Comparison of ENCODE assay signal across 17 cellular contexts in the genomic region with DNA sequence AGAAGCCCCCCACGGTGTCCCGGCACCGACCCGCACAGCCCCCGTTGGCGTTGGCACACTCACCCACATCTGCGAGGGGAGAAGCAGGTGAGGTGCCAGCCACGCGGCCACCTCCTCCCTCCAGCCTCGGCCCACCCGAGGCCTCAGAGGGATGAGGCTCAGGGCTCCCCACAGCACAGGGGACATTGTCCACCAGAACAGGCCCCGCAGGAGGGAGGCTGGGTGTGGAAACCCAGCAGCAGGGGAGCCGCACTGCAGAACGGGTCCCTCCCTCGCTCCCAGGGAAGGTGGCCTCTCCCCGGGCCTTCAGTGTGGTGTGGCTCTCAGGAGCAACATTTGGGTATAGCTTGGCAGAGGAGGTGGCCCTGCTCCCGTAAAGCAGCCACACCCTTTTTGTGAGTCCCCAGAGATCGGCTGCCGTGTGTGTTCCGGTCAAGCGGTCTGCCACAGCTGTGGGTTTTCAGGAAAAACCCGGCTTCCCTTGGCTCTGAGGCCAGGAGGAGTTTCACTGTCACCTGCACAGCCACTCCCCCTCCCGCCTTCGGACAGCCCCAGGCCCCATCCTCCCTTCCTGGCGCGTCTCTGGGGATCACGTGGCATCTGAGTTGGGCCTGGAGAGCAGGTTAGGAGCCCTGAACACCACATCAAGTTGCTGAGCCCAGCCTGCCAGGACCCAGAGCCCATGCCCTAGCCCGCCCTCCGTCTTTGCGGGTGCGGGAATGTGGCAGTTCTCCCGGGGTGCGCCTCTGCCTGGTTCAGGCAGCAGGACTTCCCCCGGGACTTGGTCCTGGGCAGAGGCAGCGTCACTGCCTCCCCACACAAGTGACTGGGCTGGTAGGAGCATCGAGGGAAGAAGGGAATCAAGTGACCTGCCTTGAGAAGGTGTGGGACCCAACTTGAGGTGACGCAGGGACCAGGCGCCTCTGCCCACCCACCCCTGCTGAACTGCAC.
DNase-seq lines count a peak whose midpoint lies in the region; TF ChIP-seq lines count a peak whose summit lies in the region.
"Had no signal": no experiment of that assay in that cellular context is flagged by ENCODE, and none has a peak within 500 bp of the region (broad histone marks: within the 10 kb centered on the region; RNA-seq: fewer than 3 reads in every experiment).

No MANE protein-coding gene starts in this region.

- H3K4me1 Mint-ChIP-seq in chondrocyte (ENCODE audit: low read depth), result peaks cover 75% of the 10 kb centered on the region
- H3K4me1 Mint-ChIP-seq in neural progenitor cell, result peaks cover 13% of the 10 kb centered on the region
- H3K4me1 Mint-ChIP-seq: activated CD4-positive, alpha-beta T cell treated with anti-CD3 and anti-CD28 coated beads, Interleukin-2, amount 10 ng/mL, durations not matched to agents 24 days and 14 days; naive B cell; stimulated activated effector memory CD8-positive, alpha-beta T cell treated with anti-CD3 and anti-CD28 coated beads, Interleukin-12 subunit alpha, Interleukin-12 subunit beta, amount 100 ng/mL, for 72 hours; T-helper 17 cell had no signal

- H3K9me3 Mint-ChIP-seq in chondrocyte (ENCODE audit: low read depth), result no peaks in the 10 kb centered on the region
- no peaks in the 10 kb centered on the region for H3K9me3 Mint-ChIP-seq in neural progenitor cell
- H3K9me3 Mint-ChIP-seq: activated CD4-positive, alpha-beta T cell treated with anti-CD3 and anti-CD28 coated beads, Interleukin-2, amount 10 ng/mL, durations not matched to agents 24 days and 14 days; naive B cell; stimulated activated effector memory CD8-positive, alpha-beta T cell treated with anti-CD3 and anti-CD28 coated beads, Interleukin-12 subunit alpha, Interleukin-12 subunit beta, amount 100 ng/mL, for 72 hours had no signal

- TF ChIP-seq POLR2A in NB4 (IDR thresholded peaks at IDR 0.05; ENCODE audit: extremely low read depth, insufficient read length) (no peak), testis (IDR thresholded peaks at IDR 0.05) (no peak)

- H3K4me3 Mint-ChIP-seq in chondrocyte (ENCODE audit: unreplicated experiment), result peak overlapping the region; percentile 27
- H3K4me3 Mint-ChIP-seq in neural progenitor cell, result no peak overlapping the region
- H3K4me3 Mint-ChIP-seq: activated CD4-positive, alpha-beta T cell treated with anti-CD3 and anti-CD28 coated beads, Interleukin-2, amount 10 ng/mL, durations not matched to agents 24 days and 14 days; naive B cell; stimulated activated effector memory CD8-positive, alpha-beta T cell treated with anti-CD3 and anti-CD28 coated beads, Interleukin-12 subunit alpha, Interleukin-12 subunit beta, amount 100 ng/mL, for 72 hours; T-helper 17 cell had no signal

- peak overlapping the region; percentile 94 for H3K27ac Mint-ChIP-seq in chondrocyte (ENCODE audit: unreplicated experiment)
- no peak overlapping the region for H3K27ac Mint-ChIP-seq in neural progenitor cell
- H3K27ac Mint-ChIP-seq: activated CD4-positive, alpha-beta T cell treated with anti-CD3 and anti-CD28 coated beads, Interleukin-2, amount 10 ng/mL, durations not matched to agents 24 days and 14 days; naive B cell; stimulated activated effector memory CD8-positive, alpha-beta T cell treated with anti-CD3 and anti-CD28 coated beads, Interleukin-12 subunit alpha, Interleukin-12 subunit beta, amount 100 ng/mL, for 72 hours; T-helper 17 cell had no signal

- H3K4me2 ChIP-seq in neural progenitor cell, result no peak overlapping the region

- no peak overlapping the region for H2AFZ ChIP-seq in neural progenitor cell (replicated peaks)

- 77 to 91% methylated on average over 9 to 37 of the region's 38 CpGs for WGBS in testis, 2 donors

- H3K4me3 ChIP-seq in NB4 (ENCODE audit: low read depth, low read length), result no peak overlapping the region
- H3K4me3 ChIP-seq in neural progenitor cell, result no peak overlapping the region
- no peak overlapping the region for H3K4me3 ChIP-seq in testis

- no peak for TF ChIP-seq CTCF in NB4 (IDR thresholded peaks at IDR 0.05; ENCODE audit: low read depth, low read length)
- TF ChIP-seq CTCF in chondrocyte (IDR thresholded peaks at IDR 0.05), result no peak
- TF ChIP-seq CTCF in neural progenitor cell (IDR thresholded peaks at IDR 0.05), result no peak
- TF ChIP-seq CTCF in testis (IDR thresholded peaks at IDR 0.05), result no peak

- no peaks in the 10 kb centered on the region for H3K27me3 Mint-ChIP-seq in chondrocyte (ENCODE audit: low read depth)
- H3K27me3 Mint-ChIP-seq in neural progenitor cell (ENCODE audit: insufficient read depth, low read depth), result peaks cover 2% of the 10 kb centered on the region
- H3K27me3 Mint-ChIP-seq: activated CD4-positive, alpha-beta T cell treated with anti-CD3 and anti-CD28 coated beads, Interleukin-2, amount 10 ng/mL, durations not matched to agents 24 days and 14 days; naive B cell; T-helper 17 cell had no signal

- intact Hi-C loops in testis (cut with DNase I; ENCODE audit: low total_unique reads), result no loop called here

- H3K27ac ChIP-seq in neural progenitor cell (no peak overlapping the region), testis (no peak overlapping the region)

- no peaks in the 10 kb centered on the region for H3F3A ChIP-seq in neural progenitor cell (ENCODE audit: low read depth)

- H3K9ac ChIP-seq in neural progenitor cell, result no peak overlapping the region

- H4K20me1 ChIP-seq in neural progenitor cell (ENCODE audit: low read depth), result peaks cover 58% of the 10 kb centered on the region

- H3K79me2 ChIP-seq in neural progenitor cell (ENCODE audit: low read depth), result no peaks in the 10 kb centered on the region

- H3K36me3 Mint-ChIP-seq in chondrocyte (ENCODE audit: low read depth) (no peaks in the 10 kb centered on the region), neural progenitor cell (no peaks in the 10 kb centered on the region)
- H3K36me3 Mint-ChIP-seq: naive B cell; stimulated activated effector memory CD8-positive, alpha-beta T cell treated with anti-CD3 and anti-CD28 coated beads, Interleukin-12 subunit alpha, Interleukin-12 subunit beta, amount 100 ng/mL, for 72 hours had no signal

- peaks cover 25% of the 10 kb centered on the region for H3K4me1 ChIP-seq in neural progenitor cell
- H3K4me1 ChIP-seq in testis, result peaks cover 40% of the 10 kb centered on the region

- no peaks in the 10 kb centered on the region for H3K9me3 ChIP-seq in neural progenitor cell (ENCODE audit: low read depth)
- no peaks in the 10 kb centered on the region for H3K9me3 ChIP-seq in testis

- H3K36me3 ChIP-seq in neural progenitor cell (no peaks in the 10 kb centered on the region), testis (ENCODE audit: low read depth, missing control alignments) (no peaks in the 10 kb centered on the region)

- peak; percentile 21 for DNase-seq in Daoy (ENCODE audit: low read depth)
- peak; percentile 62 for DNase-seq in NB4 (ENCODE audit: low read depth)
- DNase-seq in chondrocyte (ENCODE audit: low spot score), result no peak
- peak; percentile 28 for DNase-seq in neural progenitor cell (ENCODE audit: low spot score)
- no peak for DNase-seq in testis
- DNase-seq in hippocampal formation (lab: John Stamatoyannopoulos, UW), result no peak
- DNase-seq in foreskin melanocyte, result no peak
- DNase-seq: activated CD4-positive, alpha-beta T cell treated with anti-CD3 and anti-CD28 coated beads, Interleukin-2, amount 10 ng/mL, durations not matched to agents 24 days and 14 days; activated T-cell treated with anti-CD3 and anti-CD28 coated beads, Interleukin-2, amount 50 U/mL, for 48 hours; GDM1; kidney; MM.1S; naive B cell; NCI-H2227 treated with DMSO at 0.1 percent for 48 hours; stimulated activated CD4-positive, alpha-beta T cell treated with anti-CD3 and anti-CD28 coated beads, Interleukin-4, amount 100 ng/mL, for 1 hour; T-helper 17 cell had no signal

- H3K27me3 ChIP-seq in neural progenitor cell (no peaks in the 10 kb centered on the region), testis (no peaks in the 10 kb centered on the region)

Comparison
In these comparisons a context has a peak if more than half of its experiments do, and no peak if none do; other contexts are left out.
1. DNase-seq: peak in Daoy (single experiment), NB4 (single experiment) and neural progenitor cell (single experiment); none in chondrocyte (single experiment), testis (single experiment), hippocampal formation (0 of 2) and foreskin melanocyte (single experiment).